ENCODE assay signal across 12 cellular contexts in genomic region chr5:849651-850301, GRCh38. TPM values are rescaled to one million over a fixed set of nuclear protein-coding genes. Genes with fewer than 3 reads are reported as not detected.
DNase-seq lines count a peak whose midpoint lies in the region; ATAC-seq and TF ChIP-seq lines count a peak whose summit lies in the region.
"Had no signal": no experiment of that assay in that cellular context is flagged by ENCODE, and none has a peak within 500 bp of the region (broad histone marks: within the 10 kb centered on the region; RNA-seq: fewer than 3 reads in every experiment).

No MANE protein-coding gene starts in this region.

- no peaks in the 10 kb centered on the region for H3K9me3 Mint-ChIP-seq in CD4-positive, alpha-beta T cell
- no peaks in the 10 kb centered on the region for H3K9me3 Mint-ChIP-seq in endothelial cell (ENCODE audit: unreplicated experiment)
- H3K9me3 Mint-ChIP-seq: activated naive CD4-positive, alpha-beta T cell treated with anti-CD3 and anti-CD28 coated beads, Interleukin-2, amount 50 U/mL, for 24 hours; CD8-positive, alpha-beta T cell; mesothelial cell of epicardium had no signal

- no peak overlapping the region for H3K4me3 Mint-ChIP-seq in CD4-positive, alpha-beta T cell
- no peak overlapping the region for H3K4me3 Mint-ChIP-seq in endothelial cell (ENCODE audit: unreplicated experiment)
- H3K4me3 Mint-ChIP-seq: activated CD4-positive, alpha-beta memory T cell treated with anti-CD3 and anti-CD28 coated beads for 36 hours; activated naive CD4-positive, alpha-beta T cell treated with anti-CD3 and anti-CD28 coated beads, Interleukin-2, amount 50 U/mL, for 24 hours; CD8-positive, alpha-beta T cell; mesothelial cell of epicardium had no signal

- H3K9me2 ChIP-seq in hepatocyte (replicated peaks; ENCODE audit: insufficient read depth) = no peaks in the 10 kb centered on the region

- peak in 1 of 10 experiments; percentile 16 for DNase-seq in CD4-positive, alpha-beta T cell
- DNase-seq in hepatocyte (ENCODE audit: low spot score) = peak; percentile 76
- peak in 7 of 10 donors; percentile 6 to 67 (median 21) for DNase-seq in posterior cingulate gyrus
- no peak for DNase-seq in NCI-H2196 (lab: John Stamatoyannopoulos, UW; ENCODE audit: unreplicated experiment)
- no peak for DNase-seq in CD1c-positive myeloid dendritic cell (ENCODE audit: extremely low spot score)
- DNase-seq in endothelial cell (ENCODE audit: low spot score) = no peak
- DNase-seq: activated CD4-positive, alpha-beta memory T cell treated with anti-CD3 and anti-CD28 coated beads for 36 hours; CD8-positive, alpha-beta T cell had no signal

- ATAC-seq in CD4-positive, alpha-beta T cell (ENCODE audit: poor library complexity) = peak; percentile 69
- ATAC-seq in HG03521 (IDR thresholded peaks at IDR 0.05; ENCODE audit: unreplicated experiment) = no peak
- ATAC-seq: CD8-positive, alpha-beta T cell had no signal

- H3K27me3 ChIP-seq in CD4-positive, alpha-beta T cell (ENCODE audit: control insufficient read depth, insufficient read depth, low read length) = peaks cover 9% of the 10 kb centered on the region
- no peaks in the 10 kb centered on the region for H3K27me3 ChIP-seq in hepatocyte

- H3K79me2 ChIP-seq in hepatocyte = no peaks in the 10 kb centered on the region

- H3K27ac Mint-ChIP-seq in CD4-positive, alpha-beta T cell = no peak overlapping the region
- H3K27ac Mint-ChIP-seq in endothelial cell (ENCODE audit: unreplicated experiment) = no peak overlapping the region
- H3K27ac Mint-ChIP-seq: activated CD4-positive, alpha-beta memory T cell treated with anti-CD3 and anti-CD28 coated beads for 36 hours; activated naive CD4-positive, alpha-beta T cell treated with anti-CD3 and anti-CD28 coated beads, Interleukin-2, amount 50 U/mL, for 24 hours; CD8-positive, alpha-beta T cell; mesothelial cell of epicardium had no signal

- WGBS in hepatocyte (ENCODE audit: low lambda C conversion rate, missing lambda C conversion rate) = 82% methylated on average over 20 of the region's 20 CpGs

- TF ChIP-seq CTCF in CD4-positive, alpha-beta T cell (IDR thresholded peaks at IDR 0.05) = no peak
- TF ChIP-seq CTCF in VCaP (conservative IDR thresholded peaks at IDR 0.05) (peak; percentile 17; the same call in 1 of the 2 replicates), hepatocyte (IDR thresholded peaks at IDR 0.05; ENCODE audit: poor library complexity) (no peak), endothelial cell (IDR thresholded peaks at IDR 0.05; ENCODE audit: unreplicated experiment) (no peak)

- no peaks in the 10 kb centered on the region for H3K36me3 Mint-ChIP-seq in CD4-positive, alpha-beta T cell (ENCODE audit: low read depth)
- H3K36me3 Mint-ChIP-seq in endothelial cell (ENCODE audit: low read depth, unreplicated experiment) = peaks cover 12% of the 10 kb centered on the region
- H3K36me3 Mint-ChIP-seq: activated CD4-positive, alpha-beta memory T cell treated with anti-CD3 and anti-CD28 coated beads for 36 hours; activated naive CD4-positive, alpha-beta T cell treated with anti-CD3 and anti-CD28 coated beads, Interleukin-2, amount 50 U/mL, for 24 hours; CD8-positive, alpha-beta T cell; mesothelial cell of epicardium had no signal

- no peaks in the 10 kb centered on the region for H3K36me3 ChIP-seq in hepatocyte (replicated peaks; ENCODE audit: insufficient read depth, low read depth)

- no peaks in the 10 kb centered on the region for H4K20me1 ChIP-seq in hepatocyte (ENCODE audit: insufficient read depth, poor library complexity, severe bottlenecking)

- H3K4me1 Mint-ChIP-seq in CD4-positive, alpha-beta T cell (ENCODE audit: low read depth) = peaks cover 10% of the 10 kb centered on the region
- H3K4me1 Mint-ChIP-seq in endothelial cell (ENCODE audit: unreplicated experiment) = peaks cover 2% of the 10 kb centered on the region
- H3K4me1 Mint-ChIP-seq: activated naive CD4-positive, alpha-beta T cell treated with anti-CD3 and anti-CD28 coated beads, Interleukin-2, amount 50 U/mL, for 24 hours; mesothelial cell of epicardium had no signal

- H2AFZ ChIP-seq in hepatocyte = no peak overlapping the region

- POLR2A ChIA-PET in CD4-positive, alpha-beta T cell (lab: Charles Lee) = no interaction called here

- H3K27ac ChIP-seq in CD4-positive, alpha-beta T cell (ENCODE audit: low read depth, low read length) = no peak overlapping the region
- H3K27ac ChIP-seq in VCaP (peak overlapping the region; percentile 47; the same call in 1 of the 2 replicates), hepatocyte (no peak overlapping the region)

- H3K9me3 ChIP-seq in CD4-positive, alpha-beta T cell (ENCODE audit: control insufficient read depth, low read length) = no peaks in the 10 kb centered on the region
- H3K9me3 ChIP-seq in hepatocyte (ENCODE audit: low read depth) = no peaks in the 10 kb centered on the region

- no peak overlapping the region for H3K4me2 ChIP-seq in hepatocyte

- CTCF ChIA-PET in CD4-positive, alpha-beta T cell (lab: Charles Lee) = no interaction called here

- no peak overlapping the region for H3K4me3 ChIP-seq in hepatocyte

- intact Hi-C loops in CD4-positive, alpha-beta T cell (cut with DNase I, micrococcal nuclease) = no loop called here
- intact Hi-C loops in posterior cingulate gyrus (cut with DNase I) = loop anchor here (5.0 kb wide), 1 partner anchor 92 kb away; no protein-coding TSS in a partner anchor

- H3K4me1 ChIP-seq in hepatocyte (ENCODE audit: insufficient read depth) = no peaks in the 10 kb centered on the region

- H3K27me3 Mint-ChIP-seq in CD4-positive, alpha-beta T cell = peaks cover 8% of the 10 kb centered on the region
- peaks cover 30% of the 10 kb centered on the region for H3K27me3 Mint-ChIP-seq in endothelial cell (ENCODE audit: unreplicated experiment)

RNA-seq across cellular contexts. Expression of gene ZDHHC11, which starts 1.0 kb away (rescaled TPM):
- 10 to 100 TPM; 13.3 to 18.3 TPM for total RNA-seq in CD4-positive, alpha-beta T cell
- 3.0 and 5.8 TPM in 2 replicates for total RNA-seq in hepatocyte
- polyA plus RNA-seq in hepatocyte = 7.3 and 8.5 TPM in 2 replicates
- 14.3 TPM for total RNA-seq in endothelial cell (ENCODE audit: unreplicated experiment)

RNA-seq across cellular contexts. Expression of gene BRD9, which starts 42.8 kb away (rescaled TPM):
- 100 to 1,000 TPM; 109 TPM for total RNA-seq in CD4-positive, alpha-beta T cell
- 16.5 and 20.3 TPM in 2 replicates for total RNA-seq in hepatocyte
- 17.8 and 22.0 TPM in 2 replicates for polyA plus RNA-seq in hepatocyte
- total RNA-seq in endothelial cell (ENCODE audit: unreplicated experiment) = 53.0 TPM

RNA-seq across cellular contexts. Expression of gene TRIP13, which starts 42.9 kb away (rescaled TPM):
- under 1 TPM; 0.47 to 0.66 TPM for total RNA-seq in CD4-positive, alpha-beta T cell
- total RNA-seq in hepatocyte (6.5 and 9.4 TPM in 2 replicates), endothelial cell (ENCODE audit: unreplicated experiment) (8.4 TPM)
- polyA plus RNA-seq in hepatocyte = 8.7 and 9.2 TPM in 2 replicates

Comparison
In these comparisons a context has a peak if more than half of its experiments do, and no peak if none do; other contexts are left out.
1. DNase-seq: peak in hepatocyte (single experiment) and posterior cingulate gyrus (7 of 10); none in NCI-H2196 (single experiment), CD1c-positive myeloid dendritic cell (single experiment) and endothelial cell (single experiment).